8 cellular contexts compared by ENCODE assay signal in genomic region chr19:58386576-58387337, GRCh38. TPM values are rescaled to one million over a fixed set of nuclear protein-coding genes. Genes with fewer than 3 reads are reported as not detected.
DNase-seq lines count a peak whose midpoint lies in the region; ATAC-seq, FAIRE-seq and TF ChIP-seq lines count a peak whose summit lies in the region.

Gene RPS5 (plus strand): TSS chr19:58387269. CDS start chr19:58388138, 869 bp downstream.

- H3K36me3 Mint-ChIP-seq in natural killer cell treated with Interleukin-12 subunit alpha and Interleukin-12 subunit beta and Interleukin-15 and Interleukin-18, amount 100 ng/mL, for 72 hours: peaks cover 14% of the 10 kb centered on the region

- H3K9ac ChIP-seq in Loucy (ENCODE audit: low read depth, low read length, poor library complexity, severe bottlenecking): peak within 1 kb of the TSS; percentile 99

- H3K4me1 Mint-ChIP-seq in natural killer cell treated with Interleukin-12 subunit alpha and Interleukin-12 subunit beta and Interleukin-15 and Interleukin-18, amount 100 ng/mL, for 72 hours (ENCODE audit: low read depth in 2 of 2): peaks cover 25 to 33% of the 10 kb centered on the region in 2 donors

- no peaks in the 10 kb centered on the region for H3K27me3 ChIP-seq in Loucy (ENCODE audit: insufficient read depth, low read length, poor library complexity, severe bottlenecking)

- H3K79me2 ChIP-seq in Loucy (ENCODE audit: insufficient read depth, low read length): peaks cover 62% of the 10 kb centered on the region

- H3K9me3 Mint-ChIP-seq in natural killer cell treated with Interleukin-12 subunit alpha and Interleukin-12 subunit beta and Interleukin-15 and Interleukin-18, amount 100 ng/mL, for 72 hours: no peaks in the 10 kb centered on the region

- peak within 1 kb of the TSS; percentile 77 for H2AFZ ChIP-seq in Loucy (ENCODE audit: low read length)

- H3K4me3 Mint-ChIP-seq in natural killer cell treated with Interleukin-12 subunit alpha and Interleukin-12 subunit beta and Interleukin-15 and Interleukin-18, amount 100 ng/mL, for 72 hours: peak within 1 kb of the TSS; percentile 90

- H4K20me1 ChIP-seq in Loucy (ENCODE audit: insufficient read depth, low read length, poor library complexity, severe bottlenecking): peaks cover 35% of the 10 kb centered on the region

- H3K4me3 ChIP-seq in Loucy (ENCODE audit: low read length, poor library complexity, severe bottlenecking): peak within 1 kb of the TSS; percentile 96
- peak within 1 kb of the TSS; percentile 85 for H3K4me3 ChIP-seq in fibroblast of pulmonary artery (replicated peaks; ENCODE audit: low read depth, low read length)

- FAIRE-seq in H54 (lab: Jason Lieb, UNC): no peak

- no peaks in the 10 kb centered on the region for H3K27me3 Mint-ChIP-seq in natural killer cell treated with Interleukin-12 subunit alpha and Interleukin-12 subunit beta and Interleukin-15 and Interleukin-18, amount 100 ng/mL, for 72 hours

- no peak for TF ChIP-seq CTCF in Loucy (conservative IDR thresholded peaks at IDR 0.05; ENCODE audit: low read length)
- no peak for TF ChIP-seq CTCF in fibroblast of pulmonary artery (IDR thresholded peaks at IDR 0.05; ENCODE audit: low read length, missing control alignments)

- peak within 1 kb of the TSS; percentile 99 for H3K4me2 ChIP-seq in Loucy (ENCODE audit: low read depth, low read length, poor library complexity, severe bottlenecking)

- no peaks in the 10 kb centered on the region for H3K9me3 ChIP-seq in Loucy (ENCODE audit: insufficient read depth, low read depth, low read length)

- DNase-seq in EL (peak; percentile 98), H54 (ENCODE audit: insufficient read length, low spot score) (peak; percentile 100), fibroblast of pulmonary artery (ENCODE audit: low read depth) (peak; percentile 99)
- DNase-seq in activated T-helper 9 cell treated with anti-CD3 and anti-CD28 coated beads, Interleukin-2, amount 50 U/mL, for 16 hours (ENCODE audit: low read depth): peak; percentile 92
- peak; percentile 97 for DNase-seq in natural killer cell treated with Interleukin-12 subunit alpha and Interleukin-12 subunit beta and Interleukin-15 and Interleukin-18, amount 100 ng/mL, for 72 hours (ENCODE audit: low spot score)
- peak; percentile 94 for DNase-seq in stimulated activated naive CD8-positive, alpha-beta T cell treated with anti-CD3 and anti-CD28 coated beads, Interleukin-15, Interleukin-2, amounts not matched to agents 100 U/mL and 50 U/mL, for 24 hours

- peak within 1 kb of the TSS; percentile 93 to 95 for H3K27ac Mint-ChIP-seq in natural killer cell treated with Interleukin-12 subunit alpha and Interleukin-12 subunit beta and Interleukin-15 and Interleukin-18, amount 100 ng/mL, for 72 hours

- H3K36me3 ChIP-seq in Loucy (ENCODE audit: insufficient read depth, low read length): peaks cover 6% of the 10 kb centered on the region; the same call in 1 of the 2 replicates

- H3K9me2 ChIP-seq in Loucy (replicated peaks; ENCODE audit: low read depth, low read length): no peaks in the 10 kb centered on the region

- peaks cover 34% of the 10 kb centered on the region for H3K4me1 ChIP-seq in Loucy (ENCODE audit: insufficient read depth, low read length, poor library complexity, severe bottlenecking)

- peak; percentile 95 to 97 for ATAC-seq in natural killer cell treated with Interleukin-12 subunit alpha and Interleukin-12 subunit beta and Interleukin-15 and Interleukin-18, amount 100 ng/mL, for 72 hours
- peak; percentile 93 for ATAC-seq in stimulated activated naive CD8-positive, alpha-beta T cell treated with anti-CD3 and anti-CD28 coated beads, Interleukin-15, Interleukin-2, amounts not matched to agents 100 U/mL and 50 U/mL, for 24 hours

- TF ChIP-seq POLR2A in H54 (IDR thresholded peaks at IDR 0.05; ENCODE audit: low read depth, low read length) (peak; percentile 91), Raji (IDR thresholded peaks at IDR 0.05; ENCODE audit: insufficient read depth, low read depth, low read length) (peak; percentile 82)

- no peaks in the 10 kb centered on the region for H3F3A ChIP-seq in Loucy (ENCODE audit: low read depth)

RNA-seq across cellular contexts. Expression of gene RPS5, which starts in this region (rescaled TPM):
- total RNA-seq in natural killer cell treated with Interleukin-12 subunit alpha and Interleukin-12 subunit beta and Interleukin-15 and Interleukin-18, amount 100 ng/mL, for 72 hours: 100 to 1,000 TPM; 757 to 786 TPM

Comparison
In these comparisons a context has a peak if more than half of its experiments do, and no peak if none do; other contexts are left out.
1. Peak in every context shown above with its lines: DNase-seq, ATAC-seq and H3K4me3 ChIP-seq.